In the genomic region with DNA sequence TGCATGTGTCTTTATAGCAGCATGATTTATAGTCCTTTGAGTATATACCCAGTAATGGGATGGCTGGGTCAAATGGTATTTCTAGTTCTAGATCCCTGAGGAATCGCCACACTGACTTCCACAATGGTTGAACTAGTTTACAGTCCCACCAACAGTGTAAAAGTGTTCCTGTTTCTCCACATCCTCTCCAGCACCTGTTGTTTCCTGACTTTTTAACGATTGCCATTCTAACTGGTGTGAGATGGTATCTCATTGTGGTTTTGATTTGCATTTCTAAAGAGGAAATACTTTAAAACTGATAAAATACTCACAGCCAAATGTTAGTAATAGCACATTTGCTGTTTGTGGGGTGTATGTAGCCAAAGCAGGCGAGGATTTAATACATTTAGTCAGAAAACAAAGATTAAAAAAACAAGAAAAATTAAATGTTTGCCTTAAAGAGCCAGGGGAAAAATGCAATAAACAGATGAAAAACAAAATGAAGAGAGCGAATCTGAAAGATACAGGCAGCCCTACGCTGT, we compare ENCODE assay signal across 8 cellular contexts.
DNase-seq lines count a peak whose midpoint lies in the region; ATAC-seq lines count a peak whose summit lies in the region.
"Not testable (repeated sequence)": the region's sequence is repeated elsewhere in the genome, so short reads cannot be mapped to it uniquely, and the experiment has no call there.

No MANE protein-coding gene starts in this region.

- H3K9ac ChIP-seq in BLaER1: not testable (repeated sequence)

- ATAC-seq in GM21423 (IDR thresholded peaks at IDR 0.05; ENCODE audit: unreplicated experiment) (peak; percentile 18), T-cell (replicated peaks in 1 of 4) (peak in 2 of 4 experiments; percentile 16 to 36)
- ATAC-seq in central memory CD8-positive, alpha-beta T cell (replicated peaks; ENCODE audit: extremely low read depth, poor library complexity, severe bottlenecking): peak; percentile 37
- ATAC-seq in naive thymus-derived CD4-positive, alpha-beta T cell: peak; percentile 31

- peaks cover 26% of the 10 kb centered on the region for H3K4me1 ChIP-seq in BLaER1
- H3K4me1 ChIP-seq in naive thymus-derived CD4-positive, alpha-beta T cell (ENCODE audit: control insufficient read depth in 2 of 2, insufficient read depth in 2 of 2, low read length in 2 of 2): peaks cover 28 to 56% of the 10 kb centered on the region in 2 donors

- peak overlapping the region; percentile 56 to 73 (median 62) for H3K4me3 Mint-ChIP-seq in T-cell
- peak overlapping the region; percentile 17 for H3K4me3 Mint-ChIP-seq in activated CD4-positive, alpha-beta memory T cell treated with anti-CD3 and anti-CD28 coated beads for 36 hours
- peak overlapping the region; percentile 45 for H3K4me3 Mint-ChIP-seq in activated naive CD4-positive, alpha-beta T cell treated with anti-CD3 and anti-CD28 coated beads for 36 hours
- peak overlapping the region; percentile 65 for H3K4me3 Mint-ChIP-seq in central memory CD8-positive, alpha-beta T cell
- H3K4me3 Mint-ChIP-seq in naive thymus-derived CD4-positive, alpha-beta T cell: peak overlapping the region; percentile 66 to 91 (median 76)

- not testable (repeated sequence) for H3K9me3 Mint-ChIP-seq in T-cell; activated CD4-positive, alpha-beta memory T cell treated with anti-CD3 and anti-CD28 coated beads for 36 hours; activated naive CD4-positive, alpha-beta T cell treated with anti-CD3 and anti-CD28 coated beads for 36 hours; central memory CD8-positive, alpha-beta T cell; naive thymus-derived CD4-positive, alpha-beta T cell

- not testable (repeated sequence) for H3K27me3 Mint-ChIP-seq in T-cell; activated CD4-positive, alpha-beta memory T cell treated with anti-CD3 and anti-CD28 coated beads for 36 hours; activated naive CD4-positive, alpha-beta T cell treated with anti-CD3 and anti-CD28 coated beads for 36 hours (ENCODE audit: low read depth); central memory CD8-positive, alpha-beta T cell; naive thymus-derived CD4-positive, alpha-beta T cell

- peak overlapping the region; percentile 39; the same call in 1 of the 2 replicates for H3K4me2 ChIP-seq in BLaER1

- not testable (repeated sequence) for H3K36me3 ChIP-seq in BLaER1; naive thymus-derived CD4-positive, alpha-beta T cell (ENCODE audit: control insufficient read depth in 2 of 3, insufficient read depth in 3 of 3, low read length in 3 of 3)

- peak overlapping the region; percentile 83 to 94 for H3K27ac Mint-ChIP-seq in T-cell
- H3K27ac Mint-ChIP-seq in activated CD4-positive, alpha-beta memory T cell treated with anti-CD3 and anti-CD28 coated beads for 36 hours: peak overlapping the region; percentile 61
- H3K27ac Mint-ChIP-seq in activated naive CD4-positive, alpha-beta T cell treated with anti-CD3 and anti-CD28 coated beads for 36 hours: peak overlapping the region; percentile 89
- H3K27ac Mint-ChIP-seq in central memory CD8-positive, alpha-beta T cell (ENCODE audit: low read depth): peak overlapping the region; percentile 71
- H3K27ac Mint-ChIP-seq in naive thymus-derived CD4-positive, alpha-beta T cell: peak overlapping the region; percentile 89 to 96 (median 91)

- H3K27ac ChIP-seq in BLaER1: not testable (repeated sequence)
- peak overlapping the region; percentile 69 for H3K27ac ChIP-seq in naive thymus-derived CD4-positive, alpha-beta T cell (ENCODE audit: low read depth, low read length)

- H3K4me1 Mint-ChIP-seq in T-cell: peaks cover 59 to 80% (median 79%) of the 10 kb centered on the region in 3 donors
- peaks cover 60% of the 10 kb centered on the region for H3K4me1 Mint-ChIP-seq in activated CD4-positive, alpha-beta memory T cell treated with anti-CD3 and anti-CD28 coated beads for 36 hours (ENCODE audit: low read depth)
- H3K4me1 Mint-ChIP-seq in activated naive CD4-positive, alpha-beta T cell treated with anti-CD3 and anti-CD28 coated beads for 36 hours (ENCODE audit: low read depth): peaks cover 66% of the 10 kb centered on the region
- peaks cover 57% of the 10 kb centered on the region for H3K4me1 Mint-ChIP-seq in central memory CD8-positive, alpha-beta T cell
- peaks cover 55 to 90% (median 80%) of the 10 kb centered on the region in 7 donors for H3K4me1 Mint-ChIP-seq in naive thymus-derived CD4-positive, alpha-beta T cell

- not testable (repeated sequence) for H3K9me3 ChIP-seq in BLaER1; naive thymus-derived CD4-positive, alpha-beta T cell (ENCODE audit: control insufficient read depth in 2 of 3, low read length in 3 of 3)

- H3K27me3 ChIP-seq in BLaER1; naive thymus-derived CD4-positive, alpha-beta T cell (ENCODE audit: control insufficient read depth in 2 of 2, insufficient read depth in 2 of 2, low read length in 2 of 2): not testable (repeated sequence)

- H3K4me3 ChIP-seq in BLaER1: not testable (repeated sequence)
- H3K4me3 ChIP-seq in naive thymus-derived CD4-positive, alpha-beta T cell (ENCODE audit: low read length): peak overlapping the region; percentile 26

- intact Hi-C loops in activated CD4-positive, alpha-beta memory T cell treated with anti-CD3 and anti-CD28 coated beads for 36 hours (cut with micrococcal nuclease): not testable (repeated sequence)
- intact Hi-C loops in activated naive CD4-positive, alpha-beta T cell treated with anti-CD3 and anti-CD28 coated beads for 36 hours (cut with micrococcal nuclease): loop anchor here (1.0 to 10.0 kb wide), 4 partner anchors 10 to 500 kb away; partner anchors contain the start of gene RNF213
- intact Hi-C loops in naive thymus-derived CD4-positive, alpha-beta T cell (cut with micrococcal nuclease): loop anchor here (1.0 to 10.0 kb wide), 3 partner anchors 11 to 310 kb away; no protein-coding TSS in a partner anchor

- H4K20me1 ChIP-seq in BLaER1: peaks cover 52% of the 10 kb centered on the region

- POLR2A ChIA-PET in T-cell (lab: Charles Lee); activated CD4-positive, alpha-beta memory T cell treated with anti-CD3 and anti-CD28 coated beads for 36 hours (lab: Charles Lee): not testable (repeated sequence)
- POLR2A ChIA-PET in naive thymus-derived CD4-positive, alpha-beta T cell (lab: Charles Lee): interaction anchor here (1.2 to 1.4 kb wide), 2 partner anchors 17 to 101 kb away, joined by 3 to 8 read pairs; no protein-coding TSS in a partner anchor

- peak; percentile 40 for DNase-seq in NAMALWA (ENCODE audit: low spot score)
- not testable (repeated sequence) for DNase-seq in T-cell; activated CD4-positive, alpha-beta memory T cell treated with anti-CD3 and anti-CD28 coated beads for 36 hours; activated naive CD4-positive, alpha-beta T cell treated with anti-CD3 and anti-CD28 coated beads for 36 hours; central memory CD8-positive, alpha-beta T cell (ENCODE audit: low spot score in 2 of 2)
- peak in 2 of 9 donors; percentile 34 to 38 for DNase-seq in naive thymus-derived CD4-positive, alpha-beta T cell

- CTCF ChIA-PET in T-cell (lab: Charles Lee); activated CD4-positive, alpha-beta memory T cell treated with anti-CD3 and anti-CD28 coated beads for 36 hours (lab: Charles Lee): not testable (repeated sequence)
- CTCF ChIA-PET in activated naive CD4-positive, alpha-beta T cell treated with anti-CD3 and anti-CD28 coated beads for 36 hours (lab: Charles Lee): interaction anchor here (0.9 kb wide), 1 partner anchor 17 kb away, joined by 4 read pairs; no protein-coding TSS in a partner anchor
- CTCF ChIA-PET in naive thymus-derived CD4-positive, alpha-beta T cell (lab: Charles Lee): interaction anchor here (0.6 to 1.0 kb wide), 2 partner anchors 10 to 12 kb away, joined by 3 read pairs; no protein-coding TSS in a partner anchor

- not testable (repeated sequence) for H3K36me3 Mint-ChIP-seq in T-cell; activated CD4-positive, alpha-beta memory T cell treated with anti-CD3 and anti-CD28 coated beads for 36 hours; activated naive CD4-positive, alpha-beta T cell treated with anti-CD3 and anti-CD28 coated beads for 36 hours (ENCODE audit: low read depth); central memory CD8-positive, alpha-beta T cell (ENCODE audit: insufficient read depth)
- peaks cover 0 to 35% (median 11%) of the 10 kb centered on the region in 5 donors for H3K36me3 Mint-ChIP-seq in naive thymus-derived CD4-positive, alpha-beta T cell

Comparison
In these comparisons a context has a peak if more than half of its experiments do, and no peak if none do; other contexts are left out.
1. H3K4me3 Mint-ChIP-seq: peak in every context shown above with its lines; median percentile 76 in naive thymus-derived CD4-positive, alpha-beta T cell; 65 in central memory CD8-positive, alpha-beta T cell; 62 in T-cell; 45 in activated naive CD4-positive, alpha-beta T cell treated with anti-CD3 and anti-CD28 coated beads for 36 hours; 17 in activated CD4-positive, alpha-beta memory T cell treated with anti-CD3 and anti-CD28 coated beads for 36 hours.